Comparison of ENCODE assay signal across 27 cellular contexts in genomic region chr5:966345-966710, GRCh38. TPM values are rescaled to one million over a fixed set of nuclear protein-coding genes. Genes with fewer than 3 reads are reported as not detected.
"Had no signal": no experiment of that assay in that cellular context is flagged by ENCODE, and none has a peak within 500 bp of the region (broad histone marks: within the 10 kb centered on the region; RNA-seq: fewer than 3 reads in every experiment).

No MANE protein-coding gene starts in this region.

- ATAC-seq: foreskin keratinocyte; left cardiac atrium; left ventricle myocardium superior; psoas muscle; stimulated activated naive B cell treated with anti-CD40 and anti-IgM and Interleukin-4, amounts not matched to agents 10 μg/mL and 1 μg/mL and 100 μg/mL, for 72 hours had no signal

- H3K4me1 ChIP-seq: foreskin keratinocyte, parathyroid adenoma, psoas muscle, right lobe of liver had no signal

- H3K79me2 ChIP-seq: hepatocyte, parathyroid adenoma had no signal

- H3K27ac ChIP-seq: coronary artery, foreskin keratinocyte, hepatocyte, parathyroid adenoma, psoas muscle, right lobe of liver, spleen, stomach, thoracic aorta, transverse colon had no signal

- H3K4me2 ChIP-seq: hepatocyte had no signal

- H3K27me3 ChIP-seq: right lobe of liver had no signal

- H2AFZ ChIP-seq: hepatocyte, parathyroid adenoma had no signal

- H3K9ac ChIP-seq: parathyroid adenoma had no signal

- H3K4me3 ChIP-seq: coronary artery, hepatocyte, lung, psoas muscle, right lobe of liver, spleen, stomach, thoracic aorta, transverse colon had no signal

- H3K36me3 ChIP-seq: right lobe of liver, spleen, stomach, thoracic aorta, transverse colon had no signal

- H3K9me3 ChIP-seq: psoas muscle, right lobe of liver, spleen, stomach, thoracic aorta, transverse colon had no signal

- DNase-seq: effector CD4-positive, alpha-beta T cell; endodermal cell; erythroblast; foreskin keratinocyte; kidney; left cardiac atrium; left ventricle myocardium superior; mesendoderm; naive B cell; occipital lobe; psoas muscle; retina; right lobe of liver; spleen; stimulated activated CD4-positive, alpha-beta T cell treated with anti-CD3 and anti-CD28 coated beads, Interleukin-15, amount 100 ng/mL, for 24 hours; stimulated activated CD4-positive, alpha-beta T cell treated with anti-CD3 and anti-CD28 coated beads, Interleukin-1b, Interleukin-23, amount 100 ng/mL, for 48 hours; stimulated activated CD4-positive, alpha-beta T cell treated with anti-CD3 and anti-CD28 coated beads, Interleukin-4, amount 100 ng/mL, for 24 hours; stimulated activated naive B cell treated with anti-CD40 and anti-IgM and Interleukin-4, amounts not matched to agents 10 μg/mL and 1 μg/mL and 100 μg/mL, for 72 hours; stomach; substantia nigra; transverse colon had no signal

RNA-seq across cellular contexts. Expression of gene NKD2, which starts 42.3 kb away (rescaled TPM):
- total RNA-seq: endothelial cell of umbilical vein had no signal
- polyA plus RNA-seq: foreskin keratinocyte had no signal
